ENCODE assay signal across 23 cellular contexts in genomic region chr4:17309567-17310268, GRCh38.
A peak's percentile ranks its signal among the peaks of the same experiment; 100 is the strongest.
DNase-seq lines count a peak whose midpoint lies in the region; ATAC-seq and TF ChIP-seq lines count a peak whose summit lies in the region.
"Had no signal": no experiment of that assay in that cellular context is flagged by ENCODE, and none has a peak within 500 bp of the region (broad histone marks: within the 10 kb centered on the region; RNA-seq: fewer than 3 reads in every experiment).

No MANE protein-coding gene starts in this region.

- H4K20me1 ChIP-seq in MM.1S (ENCODE audit: insufficient read depth, low read length) (no peaks in the 10 kb centered on the region), hepatocyte (ENCODE audit: insufficient read depth, poor library complexity, severe bottlenecking) (no peaks in the 10 kb centered on the region)
- H4K20me1 ChIP-seq: BLaER1 treated with 17β-estradiol and CSF1 and Interleukin-3, amounts not matched to agents 10 nM and 100 nM had no signal

- H3K4me3 ChIP-seq in AG10803 (ENCODE audit: low read length) (no peak overlapping the region), MM.1S (ENCODE audit: low read length) (no peak overlapping the region), hepatocyte (no peak overlapping the region)
- H3K4me3 ChIP-seq: BLaER1 treated with 17β-estradiol and CSF1 and Interleukin-3, amounts not matched to agents 10 nM and 100 nM; colonic mucosa; HAP-1; thoracic aorta had no signal

- H3K9me2 ChIP-seq in MM.1S (replicated peaks; ENCODE audit: insufficient read depth, low read length): no peaks in the 10 kb centered on the region
- no peaks in the 10 kb centered on the region for H3K9me2 ChIP-seq in hepatocyte (replicated peaks; ENCODE audit: insufficient read depth)

- H3K9me3 ChIP-seq in MM.1S (replicated peaks; ENCODE audit: insufficient read depth, low read length): no peaks in the 10 kb centered on the region
- no peaks in the 10 kb centered on the region for H3K9me3 ChIP-seq in hepatocyte (ENCODE audit: low read depth)
- H3K9me3 ChIP-seq: colonic mucosa, HAP-1, thoracic aorta had no signal

- H2AFZ ChIP-seq in MM.1S (ENCODE audit: low read length) (no peak overlapping the region), hepatocyte (no peak overlapping the region)
- H2AFZ ChIP-seq: parathyroid adenoma had no signal

- 68% methylated on average over 1 of the region's 1 CpG for WGBS in hepatocyte (ENCODE audit: low lambda C conversion rate, missing lambda C conversion rate)

- H3K27ac ChIP-seq in MM.1S (ENCODE audit: low read length) (peak overlapping the region; percentile 82), hepatocyte (no peak overlapping the region)
- H3K27ac ChIP-seq: BLaER1 treated with 17β-estradiol and CSF1 and Interleukin-3, amounts not matched to agents 10 nM and 100 nM; colonic mucosa; HL-60; parathyroid adenoma; thoracic aorta had no signal

- peak; percentile 4 for ATAC-seq in GM21515 (IDR thresholded peaks at IDR 0.05; ENCODE audit: unreplicated experiment)
- no peak for ATAC-seq in GM21825 (IDR thresholded peaks at IDR 0.05; ENCODE audit: unreplicated experiment)
- no peak for ATAC-seq in HG02852 (IDR thresholded peaks at IDR 0.05; ENCODE audit: unreplicated experiment)
- ATAC-seq: natural killer cell, sciatic nerve had no signal

- peak overlapping the region; percentile 17; the same call in 1 of the 2 replicates for H3K9ac ChIP-seq in MM.1S (ENCODE audit: low read length)
- H3K9ac ChIP-seq: BLaER1 treated with 17β-estradiol and CSF1 and Interleukin-3, amounts not matched to agents 10 nM and 100 nM; parathyroid adenoma had no signal

- TF ChIP-seq CTCF in AG10803 (conservative IDR thresholded peaks at IDR 0.05; ENCODE audit: low read length): no peak
- no peak for TF ChIP-seq CTCF in MM.1S (IDR thresholded peaks at IDR 0.05; ENCODE audit: low read length)
- no peak for TF ChIP-seq CTCF in hepatocyte (IDR thresholded peaks at IDR 0.05; ENCODE audit: poor library complexity)

- H3K4me2 ChIP-seq in MM.1S (ENCODE audit: low read depth, low read length) (peak overlapping the region; percentile 17), hepatocyte (no peak overlapping the region)

- DNase-seq in AG10803 (ENCODE audit: low read depth) (peak; percentile 57), MM.1S (peak; percentile 11), fibroblast of gingiva (ENCODE audit: low read depth) (peak; percentile 22), pons (ENCODE audit: low spot score) (no peak), hepatocyte (ENCODE audit: low spot score) (no peak)
- DNase-seq: activated CD4-positive, alpha-beta T cell treated with anti-CD3 and anti-CD28 coated beads, Interleukin-2, amount 10 ng/mL, durations not matched to agents 24 days and 14 days; activated naive CD8-positive, alpha-beta T cell treated with anti-CD3 and anti-CD28 coated beads for 36 hours; colonic mucosa; mesendoderm; natural killer cell; NCI-H146; OCI-M1; SHP77; stimulated activated naive CD4-positive, alpha-beta T cell had no signal

- H3K79me2 ChIP-seq in MM.1S (ENCODE audit: low read length): no peaks in the 10 kb centered on the region
- H3K79me2 ChIP-seq in hepatocyte: no peaks in the 10 kb centered on the region
- H3K79me2 ChIP-seq: parathyroid adenoma had no signal

- H3F3A ChIP-seq in MM.1S (ENCODE audit: insufficient read depth, low read length): peaks cover 19% of the 10 kb centered on the region

- H3K36me3 ChIP-seq in MM.1S (replicated peaks; ENCODE audit: insufficient read depth, low read length) (no peaks in the 10 kb centered on the region), hepatocyte (replicated peaks; ENCODE audit: insufficient read depth, low read depth) (no peaks in the 10 kb centered on the region)
- H3K36me3 ChIP-seq: BLaER1 treated with 17β-estradiol and CSF1 and Interleukin-3, amounts not matched to agents 10 nM and 100 nM; colonic mucosa; HAP-1; thoracic aorta had no signal

- H3K4me1 ChIP-seq in MM.1S (ENCODE audit: low read length): peaks cover 19% of the 10 kb centered on the region
- H3K4me1 ChIP-seq in hepatocyte (ENCODE audit: insufficient read depth): no peaks in the 10 kb centered on the region
- H3K4me1 ChIP-seq: colonic mucosa, HAP-1, parathyroid adenoma had no signal

- H3K27me3 ChIP-seq in MM.1S (replicated peaks; ENCODE audit: insufficient read depth, low read length) (no peaks in the 10 kb centered on the region), hepatocyte (no peaks in the 10 kb centered on the region)
- H3K27me3 ChIP-seq: BLaER1 treated with 17β-estradiol and CSF1 and Interleukin-3, amounts not matched to agents 10 nM and 100 nM; colonic mucosa had no signal

Comparison
In these comparisons a context has a peak if more than half of its experiments do, and no peak if none do; other contexts are left out.
1. DNase-seq: peak in AG10803 (single experiment), MM.1S (single experiment) and fibroblast of gingiva (single experiment); none in pons (single experiment) and hepatocyte (single experiment).